Comparison of ENCODE assay signal across 1 cellular context in genomic region chr5:176436641-176437040, GRCh38.
TF ChIP-seq lines count a peak whose summit lies in the region.

No MANE protein-coding gene starts in this region.

TF ChIP-seq in GM12878, 131 proteins besides CTCF, POLR2A, EP300 and RAD21:
- no peak for TF ChIP-seq POLR2AphosphoS2 (IDR thresholded peaks at IDR 0.05; ENCODE audit: low read depth, low read length)
- TF ChIP-seq, protein P1, sequence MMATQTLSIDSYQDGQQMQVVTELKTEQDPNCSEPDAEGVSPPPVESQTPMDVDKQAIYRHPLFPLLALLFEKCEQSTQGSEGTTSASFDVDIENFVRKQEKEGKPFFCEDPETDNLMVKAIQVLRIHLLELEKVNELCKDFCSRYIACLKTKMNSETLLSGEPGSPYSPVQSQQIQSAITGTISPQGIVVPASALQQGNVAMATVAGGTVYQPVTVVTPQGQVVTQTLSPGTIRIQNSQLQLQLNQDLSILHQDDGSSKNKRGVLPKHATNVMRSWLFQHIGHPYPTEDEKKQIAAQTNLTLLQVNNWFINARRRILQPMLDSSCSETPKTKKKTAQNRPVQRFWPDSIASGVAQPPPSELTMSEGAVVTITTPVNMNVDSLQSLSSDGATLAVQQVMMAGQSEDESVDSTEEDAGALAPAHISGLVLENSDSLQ (IDR thresholded peaks at IDR 0.05): 0 out of 2 replicates have a peak, but pooled peaks have one; percentile 6
- TF ChIP-seq RUNX3 (IDR thresholded peaks at IDR 0.05; ENCODE audit: low read length): peak; percentile 47
- TF ChIP-seq CREM (IDR thresholded peaks at IDR 0.05; ENCODE audit: low read depth): no peak
- peak in 1 of 2 experiments; percentile 38; a peak in 1 of 4 replicates for TF ChIP-seq IKZF2 (IDR thresholded peaks at IDR 0.05)
- peak; percentile 45; the same call in 1 of the 2 replicates for TF ChIP-seq CBFB (IDR thresholded peaks at IDR 0.05; ENCODE audit: low read depth)
- no peak for TF ChIP-seq CUX1 (IDR thresholded peaks at IDR 0.05; ENCODE audit: insufficient replicate concordance, low read depth, low read length)
